Comparison of ENCODE assay signal across 8 cellular contexts in the genomic region with DNA sequence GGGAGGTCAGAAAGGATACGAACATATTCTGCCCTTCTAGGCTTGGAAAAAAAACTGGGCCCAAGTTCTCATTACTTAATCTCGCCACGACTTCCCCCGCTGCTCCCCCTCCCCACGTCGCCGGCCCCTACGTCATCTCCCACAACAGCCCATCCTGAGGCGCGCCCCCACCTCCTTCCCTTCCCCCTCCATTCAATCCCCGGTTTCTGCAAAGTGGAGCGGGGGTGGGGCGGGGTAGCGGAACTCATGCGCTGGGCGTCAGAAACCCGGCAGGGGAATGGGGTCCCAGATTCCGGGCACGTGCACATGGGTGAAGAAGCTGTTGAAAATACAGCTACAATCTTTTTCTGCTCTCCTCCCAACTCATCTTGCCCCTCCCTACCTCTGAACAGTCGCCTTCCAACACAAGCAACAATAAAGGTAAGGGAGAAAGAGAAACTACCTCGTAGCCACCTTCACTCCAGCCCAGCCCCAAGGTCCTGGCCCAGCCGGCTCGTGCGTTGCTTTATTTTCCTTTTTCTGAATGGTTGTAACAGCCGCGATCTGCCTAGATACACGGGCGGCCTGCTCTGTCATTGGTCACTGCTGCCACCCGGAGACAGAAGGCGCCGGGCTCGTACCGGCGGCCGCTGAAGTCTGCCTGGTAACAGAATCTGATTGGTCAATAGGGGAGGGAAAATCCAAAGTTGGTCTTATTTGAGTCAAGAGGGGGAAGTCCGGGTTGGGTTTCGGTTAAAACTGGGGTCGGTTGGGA. TPM values are rescaled to one million over a fixed set of nuclear protein-coding genes. Genes with fewer than 3 reads are reported as not detected.
A peak's percentile ranks its signal among the peaks of the same experiment; 100 is the strongest.
DNase-seq lines count a peak whose midpoint lies in the region; ATAC-seq and TF ChIP-seq lines count a peak whose summit lies in the region.

Gene RFX5 (minus strand): TSS at position 484 of the 754 bp plus-strand sequence. CDS start 932 bp downstream, outside the sequence.

- intact Hi-C loops in left ventricle myocardium superior (cut with micrococcal nuclease), result loop anchor here (10.0 kb wide), 1 partner anchor 48 kb away; the partner anchor contains the start of gene PSMB4
- intact Hi-C loops in prostate gland (cut with DNase I), result loop anchor here (1.0 kb wide), 1 partner anchor 52 kb away; the partner anchor contains the start of gene PSMB4

- no peaks in the 10 kb centered on the region for H3K27me3 ChIP-seq in prostate gland (replicated peaks; ENCODE audit: insufficient read depth)

- under 1% methylated on average over 38 of the region's 38 CpGs for WGBS in prostate gland
- under 1% methylated on average over 38 of the region's 38 CpGs for WGBS in urinary bladder

- H3K27ac ChIP-seq in angular gyrus (ENCODE audit: low read depth, low read length) (peak within 1 kb of the TSS; percentile 64), prostate gland (peak within 1 kb of the TSS; percentile 80 to 87), urinary bladder (ENCODE audit: low read depth) (peak within 1 kb of the TSS; percentile 46)

- ATAC-seq in GM18498 (IDR thresholded peaks at IDR 0.05; ENCODE audit: unreplicated experiment), result peak; percentile 95
- peak; percentile 93 for ATAC-seq in HG02938 (IDR thresholded peaks at IDR 0.05; ENCODE audit: unreplicated experiment)
- peak; percentile 99 for ATAC-seq in left ventricle myocardium superior

- H3K4me3 ChIP-seq in prostate gland (peak within 1 kb of the TSS; percentile 54 to 59), urinary bladder (ENCODE audit: low read depth, low read length) (peak within 1 kb of the TSS; percentile 46)

- H3K9me3 ChIP-seq in prostate gland, result no peaks in the 10 kb centered on the region

- TF ChIP-seq CTCF in prostate gland (IDR thresholded peaks at IDR 0.05), result no peak

- H3K36me3 ChIP-seq in prostate gland (no peaks in the 10 kb centered on the region), urinary bladder (ENCODE audit: insufficient read depth) (no peaks in the 10 kb centered on the region)

- H3K4me1 ChIP-seq in prostate gland (replicated peaks), result peaks cover 4% of the 10 kb centered on the region
- no peaks in the 10 kb centered on the region for H3K4me1 ChIP-seq in urinary bladder (ENCODE audit: insufficient read depth)

- TF ChIP-seq POLR2A in prostate gland (IDR thresholded peaks at IDR 0.05), result no peak

- DNase-seq in NCI-H187 (lab: John Stamatoyannopoulos, UW) (peak; percentile 95 to 99), T-helper 2 cell (peak; percentile 79 to 99 (median 91)), left ventricle myocardium superior (peak; percentile 95), prostate gland (ENCODE audit: low spot score) (peak; percentile 95)

RNA-seq across cellular contexts. Expression of gene RFX5, which starts in this region (rescaled TPM):
- total RNA-seq in left ventricle myocardium superior, result 21.1 TPM
- total RNA-seq in prostate gland, result 10 to 100 TPM; 25.5 to 27.2 TPM
- total RNA-seq in urinary bladder, result 42.9 TPM
- 31.2 TPM for polyA plus RNA-seq in urinary bladder

Comparison
In these comparisons a context has a peak if more than half of its experiments do, and no peak if none do; other contexts are left out.
1. Peak in every context shown above with its lines: DNase-seq, ATAC-seq, H3K4me3 ChIP-seq and H3K27ac ChIP-seq.